23 cellular contexts compared by ENCODE assay signal in genomic region chr22:18929459-18929858, GRCh38. TPM values are rescaled to one million over a fixed set of nuclear protein-coding genes. Genes with fewer than 3 reads are reported as not detected.
A peak's percentile ranks its signal among the peaks of the same experiment; 100 is the strongest.
DNase-seq lines count a peak whose midpoint lies in the region; ATAC-seq and TF ChIP-seq lines count a peak whose summit lies in the region.
"Had no signal": no experiment of that assay in that cellular context is flagged by ENCODE, and none has a peak within 500 bp of the region (broad histone marks: within the 10 kb centered on the region; RNA-seq: fewer than 3 reads in every experiment).

No MANE protein-coding gene starts in this region.

- TF ChIP-seq POLR2A in right lobe of liver (IDR thresholded peaks at IDR 0.05): no peak

- H3K27me3 ChIP-seq in RWPE2 (ENCODE audit: insufficient read depth, poor library complexity, severe bottlenecking): no peaks in the 10 kb centered on the region
- no peaks in the 10 kb centered on the region for H3K27me3 ChIP-seq in foreskin keratinocyte
- no peaks in the 10 kb centered on the region for H3K27me3 ChIP-seq in right lobe of liver
- no peaks in the 10 kb centered on the region for H3K27me3 ChIP-seq in thoracic aorta (replicated peaks; ENCODE audit: insufficient read depth)
- H3K27me3 ChIP-seq in CD4-positive, alpha-beta memory T cell (ENCODE audit: insufficient read depth, low read length): no peaks in the 10 kb centered on the region
- H3K27me3 ChIP-seq: breast epithelium, SJSA1, transverse colon had no signal

- ATAC-seq in RWPE2 (ENCODE audit: low read depth) (peak; percentile 91), foreskin keratinocyte (peak; percentile 85), right lobe of liver (peak; percentile 49 to 78 (median 68)), thoracic aorta (ENCODE audit: insufficient number of reproducible peaks, low FRiP score, low read depth) (peak; percentile 76)
- ATAC-seq: activated naive CD8-positive, alpha-beta T cell treated with anti-CD3 and anti-CD28 coated beads, Interleukin-2, amount 50 U/mL, for 24 hours had no signal

- no peak for TF ChIP-seq CTCF in RWPE2 (IDR thresholded peaks at IDR 0.05; ENCODE audit: poor library complexity, severe bottlenecking)
- TF ChIP-seq CTCF in foreskin keratinocyte (conservative IDR thresholded peaks at IDR 0.05): no peak
- no peak for TF ChIP-seq CTCF in right lobe of liver (IDR thresholded peaks at IDR 0.05)
- TF ChIP-seq CTCF in thoracic aorta (IDR thresholded peaks at IDR 0.05): no peak

- H3K27ac ChIP-seq in RWPE2 (ENCODE audit: poor library complexity, severe bottlenecking) (no peak overlapping the region), foreskin keratinocyte (no peak overlapping the region), right lobe of liver (no peak overlapping the region), thoracic aorta (no peak overlapping the region)
- H3K27ac ChIP-seq in CD4-positive, alpha-beta memory T cell (ENCODE audit: low read depth, low read length): no peak overlapping the region
- H3K27ac ChIP-seq: breast epithelium, SJSA1, transverse colon had no signal

- DNase-seq in RWPE2 (ENCODE audit: low spot score) (no peak), foreskin keratinocyte (no peak), right lobe of liver (no peak), thoracic aorta (ENCODE audit: low spot score) (no peak), activated T-cell treated with anti-CD3 and anti-CD28 coated beads for 4 hours (no peak), NCI-H510A treated with DMSO at 0.1 percent for 48 hours (lab: John Stamatoyannopoulos, UW) (no peak), HEK293T (ENCODE audit: extremely low spot score) (no peak)
- DNase-seq in CD4-positive, alpha-beta memory T cell: no peak
- DNase-seq: activated CD4-positive, alpha-beta T cell treated with anti-CD3 and anti-CD28 coated beads, Interleukin-2, amount 50 U/mL, for 4 hours; activated CD8-positive, alpha-beta memory T cell treated with anti-CD3 and anti-CD28 coated beads, Interleukin-2, amount 50 U/mL, for 48 hours; activated effector memory CD4-positive, alpha-beta T cell treated with anti-CD3 and anti-CD28 coated beads, Interleukin-2, amount 50 U/mL, for 16 hours; activated naive CD8-positive, alpha-beta T cell treated with anti-CD3 and anti-CD28 coated beads, Interleukin-2, amount 50 U/mL, for 24 hours; NCI-H1092 treated with DMSO at 0.1 percent for 48 hours; NCI-H2081; NCI-H446; stimulated activated CD4-positive, alpha-beta T cell treated with anti-CD3 and anti-CD28 coated beads, Interleukin-4, amount 100 ng/mL, for 4 hours; transverse colon had no signal

- H3K4me3 Mint-ChIP-seq in CD4-positive, alpha-beta memory T cell: no peak overlapping the region
- H3K4me3 Mint-ChIP-seq: activated naive CD8-positive, alpha-beta T cell treated with anti-CD3 and anti-CD28 coated beads, Interleukin-2, amount 50 U/mL, for 24 hours; dendritic cell treated with granulocyte-macrophage colony-stimulating factor and Interleukin-4, amounts not matched to agents 40 ng/mL and 50 ng/mL, for 4 days; stimulated activated naive CD8-positive, alpha-beta T cell treated with anti-CD3 and anti-CD28 coated beads, Interleukin-15, Interleukin-2, amounts not matched to agents 100 ng/mL and 50 ng/mL, for 24 hours; T-helper 1 cell treated with Interleukin-12 subunit alpha and Interleukin-12 subunit beta and Interleukin-4 antibody, amounts not matched to agents 30 μg/mL and 1 μg/mL, for 36 hours had no signal

- intact Hi-C loops in right lobe of liver (cut with DNase I): no loop called here
- intact Hi-C loops in CD4-positive, alpha-beta memory T cell (cut with micrococcal nuclease): no loop called here

- H3K4me1 ChIP-seq in RWPE2 (ENCODE audit: insufficient read depth, poor library complexity, severe bottlenecking) (no peaks in the 10 kb centered on the region), foreskin keratinocyte (no peaks in the 10 kb centered on the region), right lobe of liver (no peaks in the 10 kb centered on the region), thoracic aorta (ENCODE audit: control insufficient read depth in 1 of 2, low read depth in 2 of 2) (no peaks in the 10 kb centered on the region)
- no peaks in the 10 kb centered on the region for H3K4me1 ChIP-seq in CD4-positive, alpha-beta memory T cell (ENCODE audit: insufficient read depth, low read length)
- H3K4me1 ChIP-seq: breast epithelium, SJSA1, transverse colon had no signal

- H3K27ac Mint-ChIP-seq in CD4-positive, alpha-beta memory T cell: no peak overlapping the region
- H3K27ac Mint-ChIP-seq: activated naive CD8-positive, alpha-beta T cell treated with anti-CD3 and anti-CD28 coated beads, Interleukin-2, amount 50 U/mL, for 24 hours; dendritic cell treated with granulocyte-macrophage colony-stimulating factor and Interleukin-4, amounts not matched to agents 40 ng/mL and 50 ng/mL, for 4 days; stimulated activated naive CD8-positive, alpha-beta T cell treated with anti-CD3 and anti-CD28 coated beads, Interleukin-15, Interleukin-2, amounts not matched to agents 100 ng/mL and 50 ng/mL, for 24 hours; T-helper 1 cell treated with Interleukin-12 subunit alpha and Interleukin-12 subunit beta and Interleukin-4 antibody, amounts not matched to agents 30 μg/mL and 1 μg/mL, for 36 hours had no signal

- no peak overlapping the region for H3K4me3 ChIP-seq in RWPE2 (ENCODE audit: severe bottlenecking)
- H3K4me3 ChIP-seq in right lobe of liver: no peak overlapping the region
- H3K4me3 ChIP-seq in thoracic aorta: no peak overlapping the region
- no peak overlapping the region for H3K4me3 ChIP-seq in CD4-positive, alpha-beta memory T cell (ENCODE audit: low read length in 2 of 2)
- H3K4me3 ChIP-seq: breast epithelium, SJSA1, transverse colon had no signal

- no peaks in the 10 kb centered on the region for H3K4me1 Mint-ChIP-seq in CD4-positive, alpha-beta memory T cell
- H3K4me1 Mint-ChIP-seq: activated naive CD8-positive, alpha-beta T cell treated with anti-CD3 and anti-CD28 coated beads, Interleukin-2, amount 50 U/mL, for 24 hours had no signal

- no peaks in the 10 kb centered on the region for H3K9me3 Mint-ChIP-seq in CD4-positive, alpha-beta memory T cell
- H3K9me3 Mint-ChIP-seq: activated naive CD8-positive, alpha-beta T cell treated with anti-CD3 and anti-CD28 coated beads, Interleukin-2, amount 50 U/mL, for 24 hours; dendritic cell treated with granulocyte-macrophage colony-stimulating factor and Interleukin-4, amounts not matched to agents 40 ng/mL and 50 ng/mL, for 4 days; stimulated activated naive CD8-positive, alpha-beta T cell treated with anti-CD3 and anti-CD28 coated beads, Interleukin-15, Interleukin-2, amounts not matched to agents 100 ng/mL and 50 ng/mL, for 24 hours; T-helper 1 cell treated with Interleukin-12 subunit alpha and Interleukin-12 subunit beta and Interleukin-4 antibody, amounts not matched to agents 30 μg/mL and 1 μg/mL, for 36 hours had no signal

- H3K27me3 Mint-ChIP-seq in CD4-positive, alpha-beta memory T cell: no peaks in the 10 kb centered on the region
- H3K27me3 Mint-ChIP-seq: activated naive CD8-positive, alpha-beta T cell treated with anti-CD3 and anti-CD28 coated beads, Interleukin-2, amount 50 U/mL, for 24 hours; dendritic cell treated with granulocyte-macrophage colony-stimulating factor and Interleukin-4, amounts not matched to agents 40 ng/mL and 50 ng/mL, for 4 days; stimulated activated naive CD8-positive, alpha-beta T cell treated with anti-CD3 and anti-CD28 coated beads, Interleukin-15, Interleukin-2, amounts not matched to agents 100 ng/mL and 50 ng/mL, for 24 hours had no signal

- CTCF ChIA-PET in CD4-positive, alpha-beta memory T cell (lab: Charles Lee; ENCODE audit: partially characterized antibody): no interaction called here
- CTCF ChIA-PET in HEK293T (lab: Yijun Ruan, JAX): interaction anchor here (1.3 kb wide), 1 partner anchor 21 kb away, joined by 6 read pairs; no protein-coding TSS in a partner anchor

- no peaks in the 10 kb centered on the region for H3K36me3 Mint-ChIP-seq in CD4-positive, alpha-beta memory T cell

- POLR2A ChIA-PET in CD4-positive, alpha-beta memory T cell (lab: Charles Lee; ENCODE audit: partially characterized antibody): no interaction called here
- POLR2A ChIA-PET in HEK293T (lab: Yijun Ruan, JAX): interaction anchor here (1.9 kb wide), 1 partner anchor 23 kb away, joined by 11 read pairs; the partner anchor contains the start of gene DGCR6

- H3K9me3 ChIP-seq in RWPE2 (ENCODE audit: severe bottlenecking) (no peaks in the 10 kb centered on the region), right lobe of liver (no peaks in the 10 kb centered on the region), thoracic aorta (no peaks in the 10 kb centered on the region)
- no peaks in the 10 kb centered on the region for H3K9me3 ChIP-seq in CD4-positive, alpha-beta memory T cell (ENCODE audit: control insufficient read depth in 1 of 2, low read length in 2 of 2)
- H3K9me3 ChIP-seq: breast epithelium, SJSA1, transverse colon had no signal

- H3K36me3 ChIP-seq in RWPE2 (ENCODE audit: low read depth): no peaks in the 10 kb centered on the region
- no peaks in the 10 kb centered on the region for H3K36me3 ChIP-seq in right lobe of liver
- H3K36me3 ChIP-seq in thoracic aorta: no peaks in the 10 kb centered on the region
- no peaks in the 10 kb centered on the region for H3K36me3 ChIP-seq in CD4-positive, alpha-beta memory T cell (ENCODE audit: insufficient read depth, low read length)
- H3K36me3 ChIP-seq: breast epithelium, SJSA1, transverse colon had no signal

- WGBS in right lobe of liver (ENCODE audit: insufficient coverage, low coverage, low lambda C conversion rate, missing lambda C conversion rate): no CpG with 5 or more reads among the region's 5 CpGs

TF ChIP-seq in HEK293T, 16 proteins besides CTCF, POLR2A, EP300 and RAD21 (continues in another document):
- TF ChIP-seq ELF4 (IDR thresholded peaks at IDR 0.05): no peak
- TF ChIP-seq CTBP1 (IDR thresholded peaks at IDR 0.05; ENCODE audit: borderline replicate concordance): no peak
- TF ChIP-seq L3MBTL2 (conservative IDR thresholded peaks at IDR 0.05): no peak
- TF ChIP-seq SUZ12 (IDR thresholded peaks at IDR 0.05): no peak
- TF ChIP-seq LEF1 (IDR thresholded peaks at IDR 0.05; ENCODE audit: borderline replicate concordance): no peak
- TF ChIP-seq FOXM1 (IDR thresholded peaks at IDR 0.05; ENCODE audit: borderline replicate concordance): no peak
- TF ChIP-seq SP1 (IDR thresholded peaks at IDR 0.05): no peak
- TF ChIP-seq TARDBP (IDR thresholded peaks at IDR 0.05): no peak
- no peak for TF ChIP-seq FOXK2 (IDR thresholded peaks at IDR 0.05)

RNA-seq across cellular contexts. Expression of gene PRODH, which starts 6.6 kb away (rescaled TPM):
- total RNA-seq in foreskin keratinocyte (0.63 and 2.8 TPM in 2 replicates), right lobe of liver (10 to 100 TPM in 1 of 6 experiments, 1 to 10 TPM in 4, under 1 TPM in 1; 0.86 to 31.0 (median 3.8) TPM), thoracic aorta (10 to 100 TPM in 1 of 2 donors, 1 to 10 TPM in 1; 7.5 to 16.0 TPM)
- 0.54 and 2.1 TPM in 2 replicates for polyA plus RNA-seq in foreskin keratinocyte
- total RNA-seq in CD4-positive, alpha-beta memory T cell: under 1 TPM; 0.22 to 0.23 TPM
- polyA plus RNA-seq in CD4-positive, alpha-beta memory T cell: under 1 TPM in 1 of 2 donors, not detected in 1; 0.15 TPM
- total RNA-seq: lung microvascular endothelial cell, SJSA1 had no signal

RNA-seq across cellular contexts. Expression of gene DGCR6, which starts 23.3 kb away (rescaled TPM):
- total RNA-seq in foreskin keratinocyte: 0.48 and 0.63 TPM in 2 replicates
- 0.42 and 0.87 TPM in 2 replicates for polyA plus RNA-seq in foreskin keratinocyte
- 1 to 10 TPM in 5 of 6 experiments, under 1 TPM in 1; 0.92 to 5.1 (median 2.5) TPM for total RNA-seq in right lobe of liver
- 1 to 10 TPM; 2.6 to 4.9 TPM for total RNA-seq in thoracic aorta
- total RNA-seq in CD4-positive, alpha-beta memory T cell: 1 to 10 TPM; 4.8 to 7.2 TPM
- 1 to 10 TPM; 1.6 to 4.1 TPM for polyA plus RNA-seq in CD4-positive, alpha-beta memory T cell
